5 cellular contexts compared by ENCODE assay signal in the genomic region with DNA sequence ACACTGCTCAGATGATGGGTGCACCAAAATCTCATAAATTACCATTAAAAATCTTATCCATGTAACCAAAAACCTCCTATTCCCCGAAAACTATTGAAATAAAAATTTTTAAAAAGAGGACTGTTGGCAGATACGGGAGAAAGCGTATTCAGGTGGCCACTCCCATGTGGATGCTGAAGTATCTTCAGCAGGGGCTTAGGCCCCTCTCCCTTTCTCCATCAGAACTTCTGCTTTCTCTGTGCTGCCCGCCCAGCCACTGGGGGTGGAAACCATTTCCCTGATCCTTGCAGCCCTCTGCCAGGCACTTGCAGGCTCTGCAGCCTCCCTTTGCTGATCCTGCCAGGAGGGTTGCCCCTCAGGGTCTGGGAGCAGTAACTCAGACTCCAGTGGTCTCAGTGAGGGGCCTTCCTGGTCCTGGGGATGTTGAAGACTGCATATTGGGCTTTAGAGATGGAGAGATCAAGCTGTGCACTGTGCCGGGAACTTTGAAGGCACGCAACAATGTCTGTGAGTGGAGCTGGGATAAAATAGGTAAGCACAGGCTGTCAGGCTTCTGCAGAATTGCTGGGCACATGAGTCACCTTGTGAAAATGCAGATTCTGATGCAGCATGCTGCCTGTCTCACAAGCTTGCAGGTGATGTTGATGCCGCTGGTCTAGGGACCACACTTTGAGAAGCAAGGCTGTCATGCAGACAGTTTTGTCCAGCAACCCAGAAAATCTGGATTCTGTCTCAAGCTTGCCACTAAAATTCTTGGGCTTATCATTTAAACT. TPM values are rescaled to one million over a fixed set of nuclear protein-coding genes. Genes with fewer than 3 reads are reported as not detected.
"Had no signal": no experiment of that assay in that cellular context is flagged by ENCODE, and none has a peak within 500 bp of the region (broad histone marks: within the 10 kb centered on the region; RNA-seq: fewer than 3 reads in every experiment).

No MANE protein-coding gene starts in this region.

- H3K4me2 ChIP-seq: GM23338 had no signal

- H3K4me1 ChIP-seq: HAP-1 had no signal

- DNase-seq: IMR-90 had no signal

- H3K9me3 ChIP-seq: HAP-1 had no signal

- H3K36me3 ChIP-seq: HAP-1 had no signal

- H3K4me3 ChIP-seq: GM23338, HAP-1, K562 had no signal

RNA-seq across cellular contexts. Expression of a gene that starts 59.6 kb away (rescaled TPM):
- total RNA-seq: HT-29, IMR-90, K562 had no signal
- polyA plus RNA-seq: IMR-90, K562 had no signal
